30 cellular contexts compared by ENCODE assay signal in the genomic region with DNA sequence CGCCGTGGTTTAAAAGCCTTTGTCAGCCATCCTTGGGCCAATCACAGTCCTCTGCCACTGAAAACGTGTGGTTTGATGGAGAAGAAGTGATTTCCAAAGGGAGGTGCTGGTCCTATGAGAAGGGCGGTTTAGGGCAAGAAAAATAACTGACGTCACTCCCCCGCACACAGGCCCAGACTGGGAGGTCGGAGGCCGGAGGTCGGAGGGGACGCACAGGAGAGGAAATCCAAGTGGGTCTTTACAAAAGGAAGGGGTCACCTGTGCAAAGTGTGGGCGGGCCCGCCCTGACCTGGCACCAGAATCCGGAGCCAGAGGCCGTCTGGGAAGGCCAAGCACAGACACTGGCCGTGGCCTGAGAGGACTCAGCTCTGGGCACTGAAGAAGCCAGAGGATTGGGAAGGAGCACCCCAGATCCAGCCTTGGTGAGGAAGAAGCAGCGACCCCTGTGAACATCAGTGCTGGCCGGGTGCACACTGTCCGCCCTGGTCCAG. TPM values are rescaled to one million over a fixed set of nuclear protein-coding genes. Genes with fewer than 3 reads are reported as not detected.
"Had no signal": no experiment of that assay in that cellular context is flagged by ENCODE, and none has a peak within 500 bp of the region (broad histone marks: within the 10 kb centered on the region; RNA-seq: fewer than 3 reads in every experiment).

No MANE protein-coding gene starts in this region.

- H3K27ac Mint-ChIP-seq: activated CD4-positive, alpha-beta T cell treated with anti-CD3 and anti-CD28 coated beads, Interleukin-2, amount 10 ng/mL, durations not matched to agents 24 days and 14 days; activated CD8-positive, alpha-beta memory T cell treated with anti-CD3 and anti-CD28 coated beads, Interleukin-2, amount 10 ng/mL, durations not matched to agents 7 days and 5 days; activated CD8-positive, alpha-beta T cell treated with anti-CD3 and anti-CD28 coated beads for 36 hours; activated T-cell treated with anti-CD3 and anti-CD28 coated beads, Interleukin-2, amount 50 U/mL, for 72 hours; mesothelial cell of epicardium; naive thymus-derived CD8-positive, alpha-beta T cell; neural progenitor cell; stimulated activated memory B cell treated with anti-CD40 and anti-IgM and Interleukin-4, amounts not matched to agents 10 μg/mL and 1 μg/mL and 100 μg/mL, for 72 hours had no signal

- H3K27ac ChIP-seq: ascending aorta, brain microvascular endothelial cell, foreskin keratinocyte, left lung, neural progenitor cell, psoas muscle, right atrium auricular region, stomach, suprapubic skin, transverse colon, vagina had no signal

- H3K4me1 ChIP-seq: ascending aorta, foreskin keratinocyte, left lung, neural progenitor cell, psoas muscle, right atrium auricular region, stomach, suprapubic skin, transverse colon, vagina had no signal

- DNase-seq: activated CD4-positive, alpha-beta T cell treated with anti-CD3 and anti-CD28 coated beads, Interleukin-2, amount 10 ng/mL, durations not matched to agents 24 days and 14 days; activated CD8-positive, alpha-beta memory T cell treated with anti-CD3 and anti-CD28 coated beads, Interleukin-2, amount 10 ng/mL, durations not matched to agents 7 days and 5 days; activated CD8-positive, alpha-beta T cell treated with anti-CD3 and anti-CD28 coated beads for 36 hours; activated gamma-delta T cell; activated naive CD4-positive, alpha-beta T cell treated with anti-CD3 and anti-CD28 coated beads, Interleukin-2, amount 50 U/mL, for 16 hours; activated T-cell treated with anti-CD3 and anti-CD28 coated beads, Interleukin-2, amount 50 U/mL, for 72 hours; brain microvascular endothelial cell; central memory CD4-positive, alpha-beta T cell; dermis blood vessel endothelial cell; effector CD8-positive, alpha-beta T cell; foreskin keratinocyte; kidney glomerular epithelial cell; naive thymus-derived CD8-positive, alpha-beta T cell; small intestine; stimulated activated CD4-positive, alpha-beta T cell treated with anti-CD3 and anti-CD28 coated beads, Interleukin-15, amount 100 ng/mL, for 24 hours; stomach; transverse colon had no signal

- H3K4me3 Mint-ChIP-seq: activated CD4-positive, alpha-beta T cell treated with anti-CD3 and anti-CD28 coated beads, Interleukin-2, amount 10 ng/mL, durations not matched to agents 24 days and 14 days; activated CD8-positive, alpha-beta memory T cell treated with anti-CD3 and anti-CD28 coated beads, Interleukin-2, amount 10 ng/mL, durations not matched to agents 7 days and 5 days; activated CD8-positive, alpha-beta T cell treated with anti-CD3 and anti-CD28 coated beads for 36 hours; activated T-cell treated with anti-CD3 and anti-CD28 coated beads, Interleukin-2, amount 50 U/mL, for 72 hours; mesothelial cell of epicardium; naive thymus-derived CD8-positive, alpha-beta T cell; neural progenitor cell; stimulated activated memory B cell treated with anti-CD40 and anti-IgM and Interleukin-4, amounts not matched to agents 10 μg/mL and 1 μg/mL and 100 μg/mL, for 72 hours had no signal

- H3K9me3 ChIP-seq: ascending aorta, left lung, psoas muscle, right atrium auricular region, stomach, suprapubic skin, transverse colon, vagina had no signal

- H3K27me3 Mint-ChIP-seq: activated CD4-positive, alpha-beta T cell treated with anti-CD3 and anti-CD28 coated beads, Interleukin-2, amount 10 ng/mL, durations not matched to agents 24 days and 14 days; activated CD8-positive, alpha-beta memory T cell treated with anti-CD3 and anti-CD28 coated beads, Interleukin-2, amount 10 ng/mL, durations not matched to agents 7 days and 5 days had no signal

- H3K9ac ChIP-seq: neural progenitor cell had no signal

- H3K36me3 ChIP-seq: ascending aorta, brain microvascular endothelial cell, left lung, neural progenitor cell, right atrium auricular region, stomach, suprapubic skin, transverse colon, vagina had no signal

- H3K4me1 Mint-ChIP-seq: activated CD4-positive, alpha-beta T cell treated with anti-CD3 and anti-CD28 coated beads, Interleukin-2, amount 10 ng/mL, durations not matched to agents 24 days and 14 days; activated CD8-positive, alpha-beta memory T cell treated with anti-CD3 and anti-CD28 coated beads, Interleukin-2, amount 10 ng/mL, durations not matched to agents 7 days and 5 days; mesothelial cell of epicardium; naive thymus-derived CD8-positive, alpha-beta T cell; neural progenitor cell had no signal

- H3K4me3 ChIP-seq: ascending aorta, left lung, neural progenitor cell, psoas muscle, right atrium auricular region, stomach, suprapubic skin, transverse colon, vagina had no signal

- H3K27me3 ChIP-seq: ascending aorta, foreskin keratinocyte, vagina had no signal

- ATAC-seq: activated CD4-positive, CD25-positive, alpha-beta regulatory T cell treated with anti-CD3 and anti-CD28 coated beads, Interleukin-2, amount 50 U/mL, for 24 hours; activated CD8-positive, alpha-beta memory T cell treated with anti-CD3 and anti-CD28 coated beads, Interleukin-2, amount 10 ng/mL, durations not matched to agents 7 days and 5 days; activated CD8-positive, alpha-beta T cell treated with anti-CD3 and anti-CD28 coated beads for 36 hours; activated T-cell treated with anti-CD3 and anti-CD28 coated beads, Interleukin-2, amount 50 U/mL, for 72 hours; foreskin keratinocyte; left lung; naive thymus-derived CD8-positive, alpha-beta T cell; psoas muscle; stimulated activated memory B cell treated with anti-CD40 and anti-IgM and Interleukin-4, amounts not matched to agents 10 μg/mL and 1 μg/mL and 100 μg/mL, for 72 hours had no signal

- H3K36me3 Mint-ChIP-seq: activated CD8-positive, alpha-beta memory T cell treated with anti-CD3 and anti-CD28 coated beads, Interleukin-2, amount 10 ng/mL, durations not matched to agents 7 days and 5 days; mesothelial cell of epicardium; naive thymus-derived CD8-positive, alpha-beta T cell; neural progenitor cell; stimulated activated memory B cell treated with anti-CD40 and anti-IgM and Interleukin-4, amounts not matched to agents 10 μg/mL and 1 μg/mL and 100 μg/mL, for 72 hours had no signal

- H3K9me3 Mint-ChIP-seq: activated CD4-positive, alpha-beta T cell treated with anti-CD3 and anti-CD28 coated beads, Interleukin-2, amount 10 ng/mL, durations not matched to agents 24 days and 14 days; activated CD8-positive, alpha-beta T cell treated with anti-CD3 and anti-CD28 coated beads for 36 hours; mesothelial cell of epicardium had no signal

RNA-seq across cellular contexts. Expression of gene KCNG2, which starts 18.0 kb away (rescaled TPM):
- total RNA-seq: activated CD4-positive, alpha-beta T cell treated with anti-CD3 and anti-CD28 coated beads, Interleukin-2, amount 10 ng/mL, durations not matched to agents 24 days and 14 days; activated CD8-positive, alpha-beta memory T cell treated with anti-CD3 and anti-CD28 coated beads, Interleukin-2, amount 10 ng/mL, durations not matched to agents 7 days and 5 days; activated CD8-positive, alpha-beta T cell treated with anti-CD3 and anti-CD28 coated beads for 36 hours; activated T-cell treated with anti-CD3 and anti-CD28 coated beads, Interleukin-2, amount 50 U/mL, for 72 hours; ascending aorta; foreskin keratinocyte; glomerular endothelial cell; mesothelial cell of epicardium; naive thymus-derived CD8-positive, alpha-beta T cell; osteocyte; right atrium auricular region; suprapubic skin; T-helper 2 cell treated with Interferon-gamma antibody and Interleukin-4, amounts not matched to agents 100 ng/mL and 5 ng/mL, for 36 hours; vagina had no signal
- polyA plus RNA-seq: foreskin keratinocyte; naive thymus-derived CD8-positive, alpha-beta T cell had no signal
